ENCODE assay signal across 20 cellular contexts in the genomic region with DNA sequence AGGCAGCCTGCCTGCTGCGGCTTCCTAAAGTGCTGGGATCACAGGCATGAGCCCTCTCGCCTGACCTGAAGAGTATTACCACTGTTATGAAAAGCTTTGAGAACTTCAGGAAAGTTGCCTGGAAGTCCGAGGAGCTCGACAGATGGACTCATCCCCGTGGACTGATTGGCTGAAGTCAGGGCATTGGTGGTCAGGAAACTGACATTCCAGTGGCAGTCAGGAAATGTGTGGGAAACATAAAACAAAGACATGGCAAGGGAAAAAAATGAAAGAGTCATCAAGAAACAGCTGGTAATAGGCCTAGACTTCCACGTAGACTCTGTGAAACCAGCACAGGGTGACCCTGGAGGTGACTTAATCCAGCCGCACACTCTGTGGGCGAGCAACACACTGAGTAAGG.
DNase-seq lines count a peak whose midpoint lies in the region; ATAC-seq and TF ChIP-seq lines count a peak whose summit lies in the region.
"Had no signal": no experiment of that assay in that cellular context is flagged by ENCODE, and none has a peak within 500 bp of the region (broad histone marks: within the 10 kb centered on the region; RNA-seq: fewer than 3 reads in every experiment).

No MANE protein-coding gene starts in this region.

- H3K36me3 ChIP-seq in WERI-Rb-1, result peaks cover 57% of the 10 kb centered on the region
- H3K36me3 ChIP-seq in osteoblast (ENCODE audit: insufficient read depth, low read length), result no peaks in the 10 kb centered on the region
- H3K36me3 ChIP-seq: HAP-1, Peyer's patch had no signal

- H3K27ac ChIP-seq in WERI-Rb-1 (peak overlapping the region; percentile 86), osteoblast (ENCODE audit: low read depth, low read length) (no peak overlapping the region)
- H3K27ac ChIP-seq: Peyer's patch had no signal

- DNase-seq in GM04503 (ENCODE audit: low read depth) (peak; percentile 1), WERI-Rb-1 (no peak), dermis microvascular lymphatic vessel endothelial cell (ENCODE audit: low read depth in 2 of 2) (peak; percentile 40 to 57), osteoblast (ENCODE audit: insufficient read length, low spot score, missing footprints) (peak; percentile 77), cerebellar nuclear complex (lab: John Stamatoyannopoulos, UW) (no peak), NCI-H2107 treated with DMSO at 0.1 percent for 48 hours (lab: John Stamatoyannopoulos, UW; ENCODE audit: unreplicated experiment) (no peak)
- DNase-seq in stimulated activated naive CD8-positive, alpha-beta T cell treated with anti-CD3 and anti-CD28 coated beads, Interleukin-15, Interleukin-2, amounts not matched to agents 100 U/mL and 50 U/mL, for 24 hours, result no peak
- DNase-seq: ACHN; Calu3; CD4-positive, alpha-beta T cell; DMS53; KBM-7; NCI-H1048; NCI-H1436 treated with DMSO at 0.1 percent for 48 hours; NCI-H2081; Peyer's patch; SHP77 had no signal

- no peaks in the 10 kb centered on the region for H4K20me1 ChIP-seq in osteoblast (ENCODE audit: insufficient read depth, low read length)

- TF ChIP-seq CTCF in WERI-Rb-1 (IDR thresholded peaks at IDR 0.05; ENCODE audit: low read depth, low read length) (no peak), osteoblast (IDR thresholded peaks at IDR 0.05; ENCODE audit: extremely low read depth, low read depth, low read length) (no peak)

- no peaks in the 10 kb centered on the region for H3K4me1 ChIP-seq in osteoblast (ENCODE audit: insufficient read depth, low read length)
- H3K4me1 ChIP-seq: HAP-1, Peyer's patch had no signal

- no peaks in the 10 kb centered on the region for H3K27me3 ChIP-seq in WERI-Rb-1 (ENCODE audit: insufficient read depth, low read depth, severe bottlenecking)
- H3K27me3 ChIP-seq in osteoblast (ENCODE audit: insufficient read depth, low read length), result peaks cover 19% of the 10 kb centered on the region
- H3K27me3 ChIP-seq: Peyer's patch had no signal

- H3K4me3 ChIP-seq in WERI-Rb-1 (ENCODE audit: low read depth, low read length), result no peak overlapping the region
- no peak overlapping the region for H3K4me3 ChIP-seq in osteoblast (ENCODE audit: insufficient read depth, low read length)
- H3K4me3 ChIP-seq: HAP-1, Peyer's patch had no signal

- H2AFZ ChIP-seq in osteoblast (ENCODE audit: low read length), result no peak overlapping the region

- no peak for ATAC-seq in stimulated activated naive CD8-positive, alpha-beta T cell treated with anti-CD3 and anti-CD28 coated beads, Interleukin-15, Interleukin-2, amounts not matched to agents 100 U/mL and 50 U/mL, for 24 hours
- ATAC-seq in HG03095 (IDR thresholded peaks at IDR 0.05; ENCODE audit: unreplicated experiment), result no peak
- ATAC-seq: SK-N-SH treated with all-trans-retinoic acid at 6 μM for 48 hours had no signal

- no peaks in the 10 kb centered on the region for H3K79me2 ChIP-seq in osteoblast (ENCODE audit: insufficient read depth, low read length)

- H3K9me3 ChIP-seq in WERI-Rb-1 (ENCODE audit: severe bottlenecking), result no peaks in the 10 kb centered on the region
- no peaks in the 10 kb centered on the region for H3K9me3 ChIP-seq in osteoblast (ENCODE audit: low read depth, low read length)
- H3K9me3 ChIP-seq: HAP-1, Peyer's patch had no signal

- no peak overlapping the region for H3K4me2 ChIP-seq in osteoblast (ENCODE audit: insufficient read depth, low read length)

Comparison
In these comparisons a context has a peak if more than half of its experiments do, and no peak if none do; other contexts are left out.
1. DNase-seq: peak in GM04503 (single experiment), dermis microvascular lymphatic vessel endothelial cell (2 of 2) and osteoblast (single experiment); none in WERI-Rb-1 (single experiment), stimulated activated naive CD8-positive, alpha-beta T cell treated with anti-CD3 and anti-CD28 coated beads, Interleukin-15, Interleukin-2, amounts not matched to agents 100 U/mL and 50 U/mL, for 24 hours (single experiment), cerebellar nuclear complex (0 of 2) and NCI-H2107 treated with DMSO at 0.1 percent for 48 hours (single experiment).